Comparison of ENCODE assay signal across 7 cellular contexts in genomic region chr16:11682655-11683096, GRCh38. TPM values are rescaled to one million over a fixed set of nuclear protein-coding genes. Genes with fewer than 3 reads are reported as not detected.
DNase-seq lines count a peak whose midpoint lies in the region; ATAC-seq, FAIRE-seq and TF ChIP-seq lines count a peak whose summit lies in the region.

No MANE protein-coding gene starts in this region.

- 0% methylated on average over 5 of the region's 5 CpGs for WGBS in GM12878 (ENCODE audit: insufficient coverage, insufficient replicate concordance, low lambda C conversion rate, missing lambda C conversion rate)
- no CpG with 5 or more reads among the region's 5 CpGs for WGBS in H9 (ENCODE audit: extremely low coverage, insufficient read length, low lambda C conversion rate)

- SMC1A ChIA-PET in GM12878 (lab: Charles Lee; ENCODE audit: uncharacterized antibody, unreplicated experiment), result interaction anchor here (0.9 to 2.0 kb wide), 9 partner anchors 14 to 115 kb away, joined by 3 to 11 read pairs (median 3); partner anchors contain the start of gene SNN

- H3K79me2 ChIP-seq in GM12878 (ENCODE audit: control insufficient read depth, insufficient read depth, low read length) (peaks cover 26% of the 10 kb centered on the region), H9 (ENCODE audit: insufficient read depth, low read length) (no peaks in the 10 kb centered on the region)

- no peak overlapping the region for H3K18ac ChIP-seq in H9 (ENCODE audit: insufficient read length, low read depth, low read length)

- H3K4me1 Mint-ChIP-seq in H9, result peaks cover 0 to 6% of the 10 kb centered on the region in 2 experiments; a peak in 3 of 4 replicates

- no peaks in the 10 kb centered on the region for H3K27me3 ChIP-seq in GM12878 (replicated peaks in 1 of 2; ENCODE audit: control insufficient read depth in 2 of 2, insufficient read depth in 2 of 2, low read length in 1 of 2)
- no peaks in the 10 kb centered on the region for H3K27me3 ChIP-seq in H9 (ENCODE audit: insufficient read depth, low read length)

- no peak overlapping the region for H4K8ac ChIP-seq in H9 (replicated peaks; ENCODE audit: insufficient read length, low read depth, low read length)

- no peak for TF ChIP-seq RAD21 in GM12878 (IDR thresholded peaks at IDR 0.05; ENCODE audit: insufficient read depth, low read depth, low read length)

- no TSS peak for BruUV-seq in GM12878 (replicated peaks; lab: Mats Ljungman, UMichigan)

- H3K36me3 ChIP-seq in GM12878 (ENCODE audit: control insufficient read depth in 2 of 2, insufficient read depth in 2 of 2, low read length in 1 of 2), result peaks cover 35 to 47% of the 10 kb centered on the region in 2 experiments

- POLR2A ChIA-PET in GM12878 (lab: Charles Lee), result interaction anchor here (0.8 to 7.9 kb wide), 3 partner anchors 10 to 115 kb away, joined by 3 to 75 read pairs (median 5); partner anchors contain the start of genes SNN and ZC3H7A

- ATAC-seq in GM18517 (IDR thresholded peaks at IDR 0.05; ENCODE audit: unreplicated experiment) (peak; percentile 28), HG03469 (IDR thresholded peaks at IDR 0.05; ENCODE audit: unreplicated experiment) (peak; percentile 15), GM12878 (peak; percentile 39)

- H3K23ac ChIP-seq in H9 (ENCODE audit: insufficient read length, low read depth, low read length), result no peak overlapping the region

- intact Hi-C loops in GM12878 (cut with micrococcal nuclease; ENCODE audit: unreplicated experiment), result loop anchor here (1.0 kb wide), 1 partner anchor 718 kb away; no protein-coding TSS in a partner anchor

- peak overlapping the region in 1 of 3 experiments; percentile 30; a peak in 2 of 7 replicates for H3K27ac Mint-ChIP-seq in H9

- H3K9me3 ChIP-seq in GM12878 (replicated peaks; ENCODE audit: control insufficient read depth, insufficient read depth, low read length) (no peaks in the 10 kb centered on the region), H9 (ENCODE audit: control insufficient read depth, low read depth, low read length) (no peaks in the 10 kb centered on the region)

- no peak for FAIRE-seq in GM12878 (lab: Jason Lieb, UNC)

- no peak for TF ChIP-seq CTCF in GM12878 (IDR thresholded peaks at IDR 0.05 in 2 of 3, conservative IDR thresholded peaks at IDR 0.05 in 1 of 3; ENCODE audit: control insufficient read depth in 2 of 3, extremely low read depth in 1 of 3, insufficient read depth in 1 of 3, low read depth in 3 of 3, low read length in 3 of 3)
- no peak for TF ChIP-seq CTCF in H9 (conservative IDR thresholded peaks at IDR 0.05)

- no peak overlapping the region for H3T11ph ChIP-seq in H9 (ENCODE audit: low read length)

- no peak for TF ChIP-seq EP300 in GM12878 (IDR thresholded peaks at IDR 0.05; ENCODE audit: borderline replicate concordance in 1 of 2, control insufficient read depth in 1 of 2, low read depth in 2 of 2, low read length in 2 of 2)

- H2AK5ac ChIP-seq in H9 (ENCODE audit: insufficient read length, low read length), result no peak overlapping the region

- no peak overlapping the region for H2BK20ac ChIP-seq in H9 (ENCODE audit: low read depth, low read length, poor library complexity, severe bottlenecking)

- H3K27me3 Mint-ChIP-seq in H9 (ENCODE audit: low read depth), result no peaks in the 10 kb centered on the region

- H3K9ac ChIP-seq in GM12878 (ENCODE audit: control insufficient read depth, insufficient read depth, low read length), result peak overlapping the region; percentile 5; the same call in 1 of the 2 replicates
- no peak overlapping the region for H3K9ac ChIP-seq in H9 (ENCODE audit: extremely low read depth, insufficient read length, low read length)

- no peak overlapping the region for H3K14ac ChIP-seq in H9 (ENCODE audit: insufficient read depth, low read length)

- no peak overlapping the region for H3K4ac ChIP-seq in H9 (ENCODE audit: low read depth, low read length)

- peak overlapping the region; percentile 0; the same call in 1 of the 2 replicates for H3K4me3 ChIP-seq in GM12878

- H4K20me1 ChIP-seq in GM12878 (ENCODE audit: control insufficient read depth, insufficient read depth), result no peaks in the 10 kb centered on the region; the same call in 1 of the 2 replicates
- H4K20me1 ChIP-seq in H9 (ENCODE audit: control insufficient read depth, insufficient read depth, insufficient read length), result no peaks in the 10 kb centered on the region

- RAD21 ChIA-PET in GM12878 (lab: Charles Lee; ENCODE audit: unreplicated experiment), result interaction anchor here (0.7 to 1.7 kb wide), 6 partner anchors 8 to 100 kb away, joined by 3 to 11 read pairs (median 4); partner anchors contain the start of gene TXNDC11

- CTCF ChIA-PET in GM12878 (lab: Yijun Ruan, JAX), result interaction anchor here (0.9 to 1.7 kb wide), 3 partner anchors 8 to 115 kb away, joined by 3 to 4 read pairs (median 3); no protein-coding TSS in a partner anchor

- in situ Hi-C loops in GM12878 (cut with MboI), result no loop called here

- no peaks in the 10 kb centered on the region for H3K23me2 ChIP-seq in H9 (ENCODE audit: insufficient read length, low read depth, low read length, poor library complexity, severe bottlenecking)

- H4K5ac ChIP-seq in H9 (ENCODE audit: insufficient read length, low read depth, low read length), result no peak overlapping the region

- H3K56ac ChIP-seq in H9 (ENCODE audit: insufficient read length, low read depth, low read length), result no peak overlapping the region

- no peak overlapping the region for H2BK5ac ChIP-seq in H9 (ENCODE audit: insufficient read length, low read length)

- no peaks in the 10 kb centered on the region for H3K79me1 ChIP-seq in H9 (ENCODE audit: insufficient read depth, low read depth, low read length, poor library complexity, severe bottlenecking)

- H3K4me1 ChIP-seq in GM12878 (ENCODE audit: control insufficient read depth, insufficient read depth, low read length), result peaks cover 83% of the 10 kb centered on the region
- no peaks in the 10 kb centered on the region for H3K4me1 ChIP-seq in H9 (ENCODE audit: insufficient read depth, low read length)

- no peaks in the 10 kb centered on the region for H3K9me3 Mint-ChIP-seq in H9

- no peak overlapping the region for H2BK12ac ChIP-seq in H9 (ENCODE audit: insufficient read length, low read depth, low read length)

- H3K4me3 Mint-ChIP-seq in H9, result no peak overlapping the region

- H3K4me2 ChIP-seq in GM12878 (ENCODE audit: control insufficient read depth, insufficient read depth), result peak overlapping the region; percentile 73; the same call in 1 of the 2 replicates
- no peak overlapping the region for H3K4me2 ChIP-seq in H9 (ENCODE audit: insufficient read depth, insufficient read length, low read length)

- no peak overlapping the region for H2BK120ac ChIP-seq in H9 (ENCODE audit: low read depth, low read length, poor library complexity, severe bottlenecking)

- TF ChIP-seq POLR2A in GM12878 (IDR thresholded peaks at IDR 0.05; ENCODE audit: low read depth, low read length), result no peak

- no peak overlapping the region for H4K91ac ChIP-seq in H9 (ENCODE audit: insufficient read length, low read depth, low read length)

- no peak overlapping the region for H2BK15ac ChIP-seq in H9 (ENCODE audit: low read depth, low read length)

- peak overlapping the region; percentile 67 for H3K27ac ChIP-seq in GM12878 (ENCODE audit: control insufficient read depth, insufficient read depth)
- no peak overlapping the region for H3K27ac ChIP-seq in H9 (ENCODE audit: insufficient read length, low read depth, low read length)

- H3K36me3 Mint-ChIP-seq in H9 (ENCODE audit: insufficient read depth in 1 of 3, low read depth in 3 of 3), result peaks cover 6 to 59% (median 44%) of the 10 kb centered on the region in 3 experiments; a peak in 5 of 7 replicates

- H2AFZ ChIP-seq in GM12878 (ENCODE audit: control insufficient read depth, low read depth, low read length) (no peak overlapping the region), H9 (ENCODE audit: low read length) (no peak overlapping the region)

- DNase-seq in GM12878 (ENCODE audit: low read depth, low spot score) (no peak), renal cortical epithelial cell (ENCODE audit: low read depth) (peak; percentile 58), H9 (no peak)
- no peak for DNase-seq in central memory CD4-positive, alpha-beta T cell
- DNase-seq in activated CD4-positive, alpha-beta T cell treated with anti-CD3 and anti-CD28 coated beads, Interleukin-2, amount 50 U/mL, for 48 hours, result no peak

RNA-seq across cellular contexts. Expression of gene SNN, which starts 14.4 kb away (rescaled TPM):
- total RNA-seq in GM12878 (2013; cell fraction: nucleolus; rRNA removed), result 34.4 and 35.4 TPM in 2 replicates
- 25.6 and 28.2 TPM in 2 replicates for total RNA-seq in GM12878 (2014; rRNA removed)
- total RNA-seq in GM12878 (2014; rRNA removed; fragmentation: Illumina TruSeq; extraction: Trizol), result 26.9 and 27.3 TPM in 2 replicates
- total RNA-seq in GM12878 (2021), result 38.5 and 40.4 TPM in 2 replicates
- polyA plus RNA-seq in GM12878 (2011; ENCODE audit: low read depth), result 15.3 TPM
- polyA plus RNA-seq in GM12878 (2011; rRNA removed), result 32.8 and 43.4 TPM in 2 replicates
- polyA plus RNA-seq in GM12878 (2011; cell fraction: cytosol; rRNA removed), result 35.7 and 49.6 TPM in 2 replicates
- 25.6 and 27.0 TPM in 2 replicates for polyA plus RNA-seq in GM12878 (2011; cell fraction: nucleus; rRNA removed)
- 19.4 and 29.5 TPM in 2 replicates for polyA plus RNA-seq in GM12878 (2012)
- polyA plus RNA-seq in GM12878 (2014; fragmentation: Illumina TruSeq; extraction: Trizol), result 26.5 and 32.4 TPM in 2 replicates
- polyA plus RNA-seq in GM12878 (2014; fragmentation: Nextera tagmentation; extraction: Ambion mirVana), result 1 to 10 TPM; 2.2 to 5.2 TPM
- polyA plus RNA-seq in GM12878 (2014; rRNA removed), result 40.0 and 42.4 TPM in 2 replicates
- 10 to 100 TPM; 17.4 to 22.6 TPM for polyA plus RNA-seq in GM12878 (2016; fragmentation: Nextera tagmentation; extraction: Ambion mirVana)
- 17.0 and 24.5 TPM in 2 replicates for polyA minus RNA-seq in GM12878 (2011; rRNA and poly(A)+ RNA removed)
- polyA minus RNA-seq in GM12878 (2011; cell fraction: cytosol; rRNA and poly(A)+ RNA removed), result 10.7 and 12.4 TPM in 2 replicates
- polyA minus RNA-seq in GM12878 (2011; cell fraction: nucleus; rRNA and poly(A)+ RNA removed), result 9.7 and 16.1 TPM in 2 replicates
- total RNA-seq in renal cortical epithelial cell, result 25.4 and 50.7 TPM in 2 replicates
- 43.9 and 44.2 TPM in 2 replicates for total RNA-seq in H9 (2021)

RNA-seq across cellular contexts. Expression of gene TXNDC11, which starts 60.0 kb away (rescaled TPM):
- total RNA-seq in GM12878 (2013; cell fraction: nucleolus; rRNA removed), result 97.8 and 99.6 TPM in 2 replicates
- 54.4 and 59.1 TPM in 2 replicates for total RNA-seq in GM12878 (2014; rRNA removed)
- 33.3 and 43.1 TPM in 2 replicates for total RNA-seq in GM12878 (2014; rRNA removed; fragmentation: Illumina TruSeq; extraction: Trizol)
- total RNA-seq in GM12878 (2021), result 45.8 and 51.8 TPM in 2 replicates
- 38.0 TPM for polyA plus RNA-seq in GM12878 (2011; ENCODE audit: low read depth)
- polyA plus RNA-seq in GM12878 (2011; rRNA removed), result 71.0 and 86.7 TPM in 2 replicates
- 96.3 and 103 TPM in 2 replicates for polyA plus RNA-seq in GM12878 (2011; cell fraction: cytosol; rRNA removed)
- 86.4 and 91.4 TPM in 2 replicates for polyA plus RNA-seq in GM12878 (2011; cell fraction: nucleus; rRNA removed)
- polyA plus RNA-seq in GM12878 (2012), result 48.2 and 55.5 TPM in 2 replicates
- polyA plus RNA-seq in GM12878 (2014; fragmentation: Illumina TruSeq; extraction: Trizol), result 40.7 and 49.9 TPM in 2 replicates
- 1 to 10 TPM; 1.7 to 7.3 TPM for polyA plus RNA-seq in GM12878 (2014; fragmentation: Nextera tagmentation; extraction: Ambion mirVana)
- 57.0 and 59.9 TPM in 2 replicates for polyA plus RNA-seq in GM12878 (2014; rRNA removed)
- polyA plus RNA-seq in GM12878 (2016; fragmentation: Nextera tagmentation; extraction: Ambion mirVana), result 10 to 100 TPM; 69.8 to 70.7 TPM
- polyA minus RNA-seq in GM12878 (2011; rRNA and poly(A)+ RNA removed), result 79.2 and 95.3 TPM in 2 replicates
- 28.7 and 34.5 TPM in 2 replicates for polyA minus RNA-seq in GM12878 (2011; cell fraction: cytosol; rRNA and poly(A)+ RNA removed)
- 27.4 and 50.4 TPM in 2 replicates for polyA minus RNA-seq in GM12878 (2011; cell fraction: nucleus; rRNA and poly(A)+ RNA removed)
- 38.3 and 47.9 TPM in 2 replicates for total RNA-seq in renal cortical epithelial cell
- total RNA-seq in H9 (2021), result 12.2 and 15.3 TPM in 2 replicates
